ENCODE assay signal across 8 cellular contexts in the genomic region with DNA sequence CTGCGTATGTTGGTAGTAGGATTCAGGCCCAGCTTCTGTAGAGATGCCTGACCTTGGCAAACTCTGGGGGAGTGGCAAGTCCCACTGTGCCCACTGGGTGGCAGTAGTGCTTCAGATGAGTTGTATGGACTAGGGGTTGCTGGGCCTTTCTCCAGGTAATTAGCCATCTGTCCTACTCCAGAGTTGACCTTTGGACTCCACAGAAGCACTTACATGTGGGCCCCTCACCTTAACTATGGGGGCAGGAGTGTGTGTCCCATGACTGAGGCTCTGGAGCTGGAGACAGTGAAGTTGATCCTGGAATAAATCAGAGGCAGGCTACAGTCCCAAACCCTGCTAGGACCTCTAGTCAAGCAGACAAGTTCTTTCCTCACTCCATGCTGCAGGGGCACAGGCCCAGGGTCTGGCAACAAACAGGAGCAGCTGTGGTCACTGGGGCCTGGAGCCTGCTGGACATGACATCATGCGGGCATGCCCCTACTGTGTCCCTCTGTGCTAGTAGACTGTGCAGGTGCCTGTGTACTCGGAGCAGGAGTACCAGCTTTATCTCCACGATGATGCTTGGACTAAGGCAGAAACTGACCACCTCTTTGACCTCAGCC. TPM values are rescaled to one million over a fixed set of nuclear protein-coding genes. Genes with fewer than 3 reads are reported as not detected.
DNase-seq lines count a peak whose midpoint lies in the region; ATAC-seq and TF ChIP-seq lines count a peak whose summit lies in the region.

No MANE protein-coding gene starts in this region.

- no peak for TF ChIP-seq POLR2A in HCT116 (IDR thresholded peaks at IDR 0.05; ENCODE audit: borderline replicate concordance, extremely low read depth, insufficient read depth, insufficient read length)

- no TSS peak for BruUV-seq in HCT116 (replicated peaks; lab: Mats Ljungman, UMichigan)

- H3K9ac ChIP-seq in HCT116 (ENCODE audit: low read length): no peak overlapping the region

- H3K4me3 ChIP-seq in BE2C (ENCODE audit: low read depth, low read length) (no peak overlapping the region), HCT116 (replicated peaks in 1 of 2; ENCODE audit: low read depth in 1 of 2, low read length in 2 of 2) (no peak overlapping the region), choroid plexus epithelial cell (ENCODE audit: low read depth, low read length) (no peak overlapping the region)

- ATAC-seq in HCT116: peak; percentile 78
- peak; percentile 76 for ATAC-seq in left lobe of liver
- no peak for ATAC-seq in GM19397 (IDR thresholded peaks at IDR 0.05; ENCODE audit: unreplicated experiment)

- H3K9me3 ChIP-seq in BE2C (no peaks in the 10 kb centered on the region), HCT116 (ENCODE audit: control insufficient read depth in 1 of 2, insufficient read depth in 1 of 2, low read depth in 1 of 2, low read length in 2 of 2) (no peaks in the 10 kb centered on the region)

- H3K4me2 ChIP-seq in HCT116 (ENCODE audit: low read length): no peak overlapping the region

- no peaks in the 10 kb centered on the region for H4K20me1 ChIP-seq in HCT116 (ENCODE audit: insufficient read depth)

- peaks cover 16% of the 10 kb centered on the region for H3K36me3 ChIP-seq in BE2C
- peaks cover 16 to 27% of the 10 kb centered on the region in 2 experiments for H3K36me3 ChIP-seq in HCT116 (ENCODE audit: control insufficient read depth in 1 of 2, insufficient read depth in 2 of 2, low read length in 2 of 2)

- H3K27ac ChIP-seq in HCT116 (ENCODE audit: low read depth, low read length): no peak overlapping the region

- POLR2A ChIA-PET in HCT116 (lab: Charles Lee): interaction anchor here (1.0 kb wide), 1 partner anchor 503 kb away, joined by 3 read pairs; no protein-coding TSS in a partner anchor

- TF ChIP-seq CTCF in BE2C (IDR thresholded peaks at IDR 0.05; ENCODE audit: low read depth, low read length) (peak; percentile 80), HCT116 (IDR thresholded peaks at IDR 0.05 in 2 of 3, conservative IDR thresholded peaks at IDR 0.05 in 1 of 3; ENCODE audit: borderline replicate concordance in 1 of 3, insufficient read depth in 1 of 3, low read depth in 2 of 3, low read length in 2 of 3) (peak; percentile 72 to 96 (median 94)), choroid plexus epithelial cell (conservative IDR thresholded peaks at IDR 0.05; ENCODE audit: low read depth, low read length) (peak; percentile 89)

- H3K4me1 ChIP-seq in BE2C (0 out of 2 replicates have a peak, but pooled peaks cover 2% of the 10 kb centered on the region), HCT116 (ENCODE audit: control insufficient read depth in 1 of 2, insufficient read depth in 2 of 2, low read length in 2 of 2) (peaks cover 6 to 16% of the 10 kb centered on the region in 2 experiments; a peak in 3 of 4 replicates)

- H2AFZ ChIP-seq in HCT116 (ENCODE audit: low read depth, low read length, poor library complexity, severe bottlenecking): no peak overlapping the region

- RAD21 ChIA-PET in HCT116 (lab: Charles Lee; ENCODE audit: low non-redundant PET in 1 of 2, low total read pairs in 2 of 2, uncharacterized antibody in 2 of 2, unreplicated experiment in 2 of 2): interaction anchor here in 1 of 2 experiments (1.0 to 1.3 kb wide), 2 partner anchors 115 to 377 kb away, joined by 3 read pairs; no protein-coding TSS in a partner anchor

- H3K27me3 ChIP-seq in BE2C (no peaks in the 10 kb centered on the region), HCT116 (ENCODE audit: insufficient read depth, low read length) (no peaks in the 10 kb centered on the region)

- CTCF ChIA-PET in HCT116 (lab: Charles Lee): interaction anchor here (0.6 to 2.6 kb wide), 10 partner anchors 100 to 454 kb away, joined by 3 to 18 read pairs (median 4); no protein-coding TSS in a partner anchor

- peak; percentile 86 for TF ChIP-seq RAD21 in HCT116 (IDR thresholded peaks at IDR 0.05; ENCODE audit: low read depth)

- H3K9me2 ChIP-seq in HCT116 (ENCODE audit: insufficient read depth): no peaks in the 10 kb centered on the region

- no peaks in the 10 kb centered on the region; the same call in 1 of the 2 replicates for H3K79me2 ChIP-seq in HCT116 (ENCODE audit: insufficient read depth, low read length)

- DNase-seq in BE2C (peak; percentile 71), HCT116 (ENCODE audit: low read depth, low spot score) (peak; percentile 38), NCI-H510A (lab: John Stamatoyannopoulos, UW) (peak; percentile 84), choroid plexus epithelial cell (ENCODE audit: low read depth) (peak; percentile 80), left lobe of liver (ENCODE audit: low spot score) (peak; percentile 83)
- peak; percentile 85 for DNase-seq in activated CD4-positive, alpha-beta T cell treated with anti-CD3 and anti-CD28 coated beads for 48 hours
- DNase-seq in stimulated activated CD4-positive, alpha-beta T cell treated with anti-CD3 and anti-CD28 coated beads, Interleukin-4, amount 100 ng/mL, for 4 hours: peak; percentile 55 to 74

- intact Hi-C loops in HCT116 (cut with micrococcal nuclease): loop anchor here (1.0 to 5.0 kb wide), 4 partner anchors 100 to 435 kb away; no protein-coding TSS in a partner anchor

TF ChIP-seq in HCT116, 20 proteins besides CTCF, POLR2A, EP300 and RAD21:
- TF ChIP-seq, protein P1, sequence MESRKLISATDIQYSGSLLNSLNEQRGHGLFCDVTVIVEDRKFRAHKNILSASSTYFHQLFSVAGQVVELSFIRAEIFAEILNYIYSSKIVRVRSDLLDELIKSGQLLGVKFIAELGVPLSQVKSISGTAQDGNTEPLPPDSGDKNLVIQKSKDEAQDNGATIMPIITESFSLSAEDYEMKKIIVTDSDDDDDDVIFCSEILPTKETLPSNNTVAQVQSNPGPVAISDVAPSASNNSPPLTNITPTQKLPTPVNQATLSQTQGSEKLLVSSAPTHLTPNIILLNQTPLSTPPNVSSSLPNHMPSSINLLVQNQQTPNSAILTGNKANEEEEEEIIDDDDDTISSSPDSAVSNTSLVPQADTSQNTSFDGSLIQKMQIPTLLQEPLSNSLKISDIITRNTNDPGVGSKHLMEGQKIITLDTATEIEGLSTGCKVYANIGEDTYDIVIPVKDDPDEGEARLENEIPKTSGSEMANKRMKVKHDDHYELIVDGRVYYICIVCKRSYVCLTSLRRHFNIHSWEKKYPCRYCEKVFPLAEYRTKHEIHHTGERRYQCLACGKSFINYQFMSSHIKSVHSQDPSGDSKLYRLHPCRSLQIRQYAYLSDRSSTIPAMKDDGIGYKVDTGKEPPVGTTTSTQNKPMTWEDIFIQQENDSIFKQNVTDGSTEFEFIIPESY (IDR thresholded peaks at IDR 0.05; ENCODE audit: extremely low read depth, insufficient replicate concordance, low read length): no peak
- TF ChIP-seq, protein P2, sequence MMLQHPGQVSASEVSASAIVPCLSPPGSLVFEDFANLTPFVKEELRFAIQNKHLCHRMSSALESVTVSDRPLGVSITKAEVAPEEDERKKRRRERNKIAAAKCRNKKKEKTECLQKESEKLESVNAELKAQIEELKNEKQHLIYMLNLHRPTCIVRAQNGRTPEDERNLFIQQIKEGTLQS (IDR thresholded peaks at IDR 0.05): no peak
- no peak for TF ChIP-seq ZNF274 (IDR thresholded peaks at IDR 0.05; ENCODE audit: low read depth, low read length)
- TF ChIP-seq EZH2phosphoT487 (IDR thresholded peaks at IDR 0.05; ENCODE audit: borderline replicate concordance): no peak
- TF ChIP-seq EGR1 (IDR thresholded peaks at IDR 0.05; ENCODE audit: low read depth): no peak
- no peak for TF ChIP-seq SRF (IDR thresholded peaks at IDR 0.05; ENCODE audit: low read depth)
- TF ChIP-seq FOSL1 (IDR thresholded peaks at IDR 0.05; ENCODE audit: low read depth): no peak

RNA-seq across cellular contexts. Expression of gene DMAP1, which starts 4.6 kb away (rescaled TPM):
- 54.0 TPM for polyA plus RNA-seq in BE2C (2012; ENCODE audit: insufficient read depth, insufficient read length, low read depth)
- total RNA-seq in HCT116 (2021; ENCODE audit: unreplicated experiment): 27.8 TPM
- 23.6 and 24.0 TPM in 2 replicates for polyA plus RNA-seq in HCT116 (2012)
- 21.1 TPM for total RNA-seq in left lobe of liver
